In genomic region chr20:754904-755303, GRCh38 we compare ENCODE assay signal across 18 cellular contexts. TPM values are rescaled to one million over a fixed set of nuclear protein-coding genes. Genes with fewer than 3 reads are reported as not detected.
A peak's percentile ranks its signal among the peaks of the same experiment; 100 is the strongest.
DNase-seq lines count a peak whose midpoint lies in the region; ATAC-seq, FAIRE-seq and TF ChIP-seq lines count a peak whose summit lies in the region.
"Had no signal": no experiment of that assay in that cellular context is flagged by ENCODE, and none has a peak within 500 bp of the region (broad histone marks: within the 10 kb centered on the region; RNA-seq: fewer than 3 reads in every experiment).

No MANE protein-coding gene starts in this region.

- no peak overlapping the region for H2BK15ac ChIP-seq in H1 (ENCODE audit: low read length)

- H3K9me3 Mint-ChIP-seq in natural killer cell treated with Interleukin-12 subunit alpha and Interleukin-12 subunit beta and Interleukin-15 and Interleukin-18, amount 100 ng/mL, for 72 hours: no peaks in the 10 kb centered on the region
- H3K9me3 Mint-ChIP-seq in natural killer cell: no peaks in the 10 kb centered on the region
- H3K9me3 Mint-ChIP-seq: CD4-positive, alpha-beta T cell had no signal

- 70% methylated on average over 3 of the region's 3 CpGs; no CpG with 5 or more reads in 1 of the 2 experiments for WGBS in H1 (ENCODE audit: extremely low coverage in 1 of 2, insufficient coverage in 1 of 2, insufficient read length in 1 of 2, insufficient replicate concordance in 2 of 2, low coverage in 1 of 2, low lambda C conversion rate in 2 of 2, missing lambda C conversion rate in 1 of 2), 2 experiments

- TF ChIP-seq POLR2A in H1 (IDR thresholded peaks at IDR 0.05; ENCODE audit: control extremely low read depth in 1 of 2, low read depth in 2 of 2, low read length in 2 of 2): no peak
- no peak for TF ChIP-seq POLR2A in uterus (IDR thresholded peaks at IDR 0.05)

- H3K23me2 ChIP-seq in H1 (ENCODE audit: low read depth, low read length): no peaks in the 10 kb centered on the region

- H3K18ac ChIP-seq in H1 (ENCODE audit: extremely low read depth, low read length): no peak overlapping the region

- H3K56ac ChIP-seq in H1 (replicated peaks; ENCODE audit: insufficient read length, low read depth, low read length): no peak overlapping the region

- TF ChIP-seq RAD21 in H1 (IDR thresholded peaks at IDR 0.05 in 1 of 2, conservative IDR thresholded peaks at IDR 0.05 in 1 of 2; ENCODE audit: low read depth in 2 of 2, low read length in 2 of 2): no peak

- H3K9ac ChIP-seq in H1 (replicated peaks in 1 of 4; ENCODE audit: extremely low read depth in 1 of 4, low read depth in 3 of 4, low read length in 3 of 4): no peak overlapping the region

- H4K8ac ChIP-seq in H1 (ENCODE audit: extremely low read depth, insufficient read depth, low read length): no peak overlapping the region

- H3K36me3 ChIP-seq in H1 (ENCODE audit: control insufficient read depth in 2 of 4, insufficient read depth in 4 of 4, low read length in 3 of 4) (no peaks in the 10 kb centered on the region), uterus (no peaks in the 10 kb centered on the region)
- H3K36me3 ChIP-seq: HAP-1 had no signal

- no peak overlapping the region for H3K14ac ChIP-seq in H1 (ENCODE audit: insufficient read length)

- no peak overlapping the region for H3K4me3 Mint-ChIP-seq in natural killer cell treated with Interleukin-12 subunit alpha and Interleukin-12 subunit beta and Interleukin-15 and Interleukin-18, amount 100 ng/mL, for 72 hours
- no peak overlapping the region for H3K4me3 Mint-ChIP-seq in natural killer cell
- H3K4me3 Mint-ChIP-seq: CD4-positive, alpha-beta T cell had no signal

- H3K27me3 ChIP-seq in H1 (replicated peaks in 1 of 4; ENCODE audit: control insufficient read depth in 3 of 4, extremely low read depth in 1 of 4, insufficient read depth in 3 of 4, low read length in 3 of 4): no peaks in the 10 kb centered on the region
- no peaks in the 10 kb centered on the region for H3K27me3 ChIP-seq in uterus

- peak; percentile 22 for DNase-seq in natural killer cell treated with Interleukin-12 subunit alpha and Interleukin-12 subunit beta and Interleukin-15 and Interleukin-18, amount 100 ng/mL, for 72 hours (ENCODE audit: low spot score)
- no peak for DNase-seq in natural killer cell
- DNase-seq in H1 (ENCODE audit: low read depth in 1 of 2, low spot score in 2 of 2): no peak
- no peak for DNase-seq in stimulated activated naive CD8-positive, alpha-beta T cell treated with anti-CD3 and anti-CD28 coated beads, Interleukin-15, Interleukin-2, amounts not matched to agents 100 U/mL and 50 U/mL, for 24 hours
- DNase-seq in uterus: no peak
- DNase-seq in hypothalamus (lab: John Stamatoyannopoulos, UW): no peak
- DNase-seq in NCI-H1092 treated with DMSO at 0.1 percent for 48 hours (lab: John Stamatoyannopoulos, UW): no peak
- DNase-seq: AML-193; Caco-2; CD4-positive, alpha-beta T cell had no signal

- no peak overlapping the region for H2BK20ac ChIP-seq in H1 (ENCODE audit: low read length)

- ATAC-seq in natural killer cell treated with Interleukin-12 subunit alpha and Interleukin-12 subunit beta and Interleukin-15 and Interleukin-18, amount 100 ng/mL, for 72 hours: no peak
- no peak for ATAC-seq in natural killer cell
- peak; percentile 71 for ATAC-seq in stimulated activated naive CD8-positive, alpha-beta T cell treated with anti-CD3 and anti-CD28 coated beads, Interleukin-15, Interleukin-2, amounts not matched to agents 100 U/mL and 50 U/mL, for 24 hours
- ATAC-seq: A549, HepG2 had no signal

- no peak overlapping the region for H4K91ac ChIP-seq in H1 (replicated peaks; ENCODE audit: insufficient read length, low read length)

- H3K27ac Mint-ChIP-seq in natural killer cell treated with Interleukin-12 subunit alpha and Interleukin-12 subunit beta and Interleukin-15 and Interleukin-18, amount 100 ng/mL, for 72 hours: no peak overlapping the region
- no peak overlapping the region for H3K27ac Mint-ChIP-seq in natural killer cell
- H3K27ac Mint-ChIP-seq: CD4-positive, alpha-beta T cell had no signal

- no peak overlapping the region for H3K23ac ChIP-seq in H1 (ENCODE audit: insufficient read length)

- CTCF ChIA-PET in H1 (lab: Charles Lee; ENCODE audit: partially characterized antibody): interaction anchor here (1.0 to 2.0 kb wide), 3 partner anchors 9 to 89 kb away, joined by 3 to 10 read pairs (median 3); no protein-coding TSS in a partner anchor

- H3K27me3 Mint-ChIP-seq in natural killer cell treated with Interleukin-12 subunit alpha and Interleukin-12 subunit beta and Interleukin-15 and Interleukin-18, amount 100 ng/mL, for 72 hours: peaks cover 8 to 10% of the 10 kb centered on the region in 2 donors
- peaks cover 7 to 12% of the 10 kb centered on the region in 2 donors for H3K27me3 Mint-ChIP-seq in natural killer cell (ENCODE audit: low read depth in 2 of 2)

- H4K20me1 ChIP-seq in H1 (replicated peaks in 1 of 2; ENCODE audit: control insufficient read depth in 1 of 2, insufficient read depth in 2 of 2, low read length in 2 of 2): no peaks in the 10 kb centered on the region

- no peak overlapping the region for H3K4me2 ChIP-seq in H1 (ENCODE audit: insufficient read depth in 1 of 2, low read depth in 2 of 2, low read length in 2 of 2)
- H3K4me2 ChIP-seq: A549 had no signal

- H3K36me3 Mint-ChIP-seq in natural killer cell treated with Interleukin-12 subunit alpha and Interleukin-12 subunit beta and Interleukin-15 and Interleukin-18, amount 100 ng/mL, for 72 hours: no peaks in the 10 kb centered on the region
- H3K36me3 Mint-ChIP-seq in natural killer cell: no peaks in the 10 kb centered on the region

- no peaks in the 10 kb centered on the region for H3K79me2 ChIP-seq in H1 (ENCODE audit: control insufficient read depth in 1 of 2, insufficient read depth in 2 of 2, low read length in 2 of 2)

- H3K4ac ChIP-seq in H1 (replicated peaks; ENCODE audit: insufficient read length, low read depth, low read length): no peak overlapping the region

- intact Hi-C loops in natural killer cell (cut with micrococcal nuclease) (no loop called here), uterus (cut with DNase I; ENCODE audit: low total_unique reads) (no loop called here)

- H4K5ac ChIP-seq in H1 (ENCODE audit: insufficient read length, low read depth, low read length): no peak overlapping the region

- no peak overlapping the region for H3K27ac ChIP-seq in H1 (ENCODE audit: low read depth, low read length)
- H3K27ac ChIP-seq in uterus: no peak overlapping the region
- H3K27ac ChIP-seq: A549 had no signal

- H3K4me3 ChIP-seq in H1 (ENCODE audit: extremely low read depth in 1 of 4, insufficient read depth in 2 of 4, low read depth in 3 of 4, low read length in 4 of 4): no peak overlapping the region
- H3K4me3 ChIP-seq in uterus: no peak overlapping the region
- H3K4me3 ChIP-seq: A549, HAP-1 had no signal

- H3K79me1 ChIP-seq in H1 (ENCODE audit: low read depth, low read length): no peaks in the 10 kb centered on the region

- 0 out of 2 replicates have a peak overlapping the region, but pooled peaks have one; percentile 29 for H2AFZ ChIP-seq in H1 (ENCODE audit: low read length)

- no peak for FAIRE-seq in H1 (lab: Jason Lieb, UNC)
- FAIRE-seq: A549, D721Med, G401.6, GM12891, GM19239, HepG2 had no signal

- TF ChIP-seq CTCF in natural killer cell (IDR thresholded peaks at IDR 0.05): no peak
- TF ChIP-seq CTCF in H1 (IDR thresholded peaks at IDR 0.05; ENCODE audit: control extremely low read depth in 1 of 3, insufficient read depth in 1 of 3, low read depth in 1 of 3, low read length in 3 of 3): no peak
- no peak for TF ChIP-seq CTCF in uterus (IDR thresholded peaks at IDR 0.05)

- H2BK12ac ChIP-seq in H1 (ENCODE audit: low read depth, low read length): no peak overlapping the region

- no peaks in the 10 kb centered on the region for H3K9me3 ChIP-seq in H1 (ENCODE audit: insufficient read depth in 2 of 2, low read depth in 1 of 2, low read length in 1 of 2)
- H3K9me3 ChIP-seq in uterus: no peaks in the 10 kb centered on the region
- H3K9me3 ChIP-seq: A549, Caco-2, HAP-1 had no signal

- TF ChIP-seq EP300 in H1 (IDR thresholded peaks at IDR 0.05; ENCODE audit: borderline replicate concordance in 1 of 2, low read depth in 2 of 2, low read length in 2 of 2): no peak

- no peak overlapping the region for H2AK5ac ChIP-seq in H1 (ENCODE audit: low read depth, low read length)

- POLR2A ChIA-PET in H1 (lab: Charles Lee; ENCODE audit: partially characterized antibody): no interaction called here

- no peaks in the 10 kb centered on the region; a peak in 1 of 7 replicates for H3K4me1 ChIP-seq in H1 (replicated peaks in 1 of 4; ENCODE audit: control insufficient read depth in 3 of 4, insufficient read depth in 4 of 4, low read length in 3 of 4)
- no peaks in the 10 kb centered on the region for H3K4me1 ChIP-seq in uterus
- H3K4me1 ChIP-seq: A549, Caco-2, HAP-1 had no signal

- H2BK5ac ChIP-seq in H1 (ENCODE audit: low read depth, low read length): no peak overlapping the region

- no peaks in the 10 kb centered on the region for H3K4me1 Mint-ChIP-seq in natural killer cell treated with Interleukin-12 subunit alpha and Interleukin-12 subunit beta and Interleukin-15 and Interleukin-18, amount 100 ng/mL, for 72 hours (ENCODE audit: low read depth in 2 of 2)
- H3K4me1 Mint-ChIP-seq in natural killer cell: no peaks in the 10 kb centered on the region

- H2BK120ac ChIP-seq in H1 (replicated peaks; ENCODE audit: low read depth, low read length): no peak overlapping the region

TF ChIP-seq in H1, 55 proteins besides CTCF, POLR2A, EP300 and RAD21:
- TF ChIP-seq MAFK (IDR thresholded peaks at IDR 0.05; ENCODE audit: low read depth, low read length) (no peak), SIRT6 (IDR thresholded peaks at IDR 0.05; ENCODE audit: low read length) (no peak)

RNA-seq across cellular contexts. Expression of gene SLC52A3, which starts 13.4 kb away (rescaled TPM):
- not detected for total RNA-seq in natural killer cell treated with Interleukin-12 subunit alpha and Interleukin-12 subunit beta and Interleukin-15 and Interleukin-18, amount 100 ng/mL, for 72 hours
- not detected for total RNA-seq in natural killer cell
- 3.9 and 4.2 TPM in 2 replicates for total RNA-seq in H1 (2021; fragmentation: NEBNext Ultra II Directional; extraction: Animal tissue kit (Norgen Biotek cat#: 25700))
- polyA plus RNA-seq in H1 (2011; rRNA removed): 2.3 and 4.2 TPM in 2 replicates
- polyA plus RNA-seq in H1 (2011; cell fraction: cytosol; rRNA removed): 1.8 TPM
- polyA plus RNA-seq in H1 (2011; cell fraction: nucleus; rRNA removed): 3.1 TPM
- 1.6 to 2.4 TPM (median 2.0 TPM) in 4 replicates for polyA plus RNA-seq in H1 (2012, experiment 1 of 2)
- 2.2 TPM for polyA plus RNA-seq in H1 (2012, experiment 2 of 2)
- 4.1 TPM for polyA plus RNA-seq in H1 (2013, experiment 1 of 2)
- polyA plus RNA-seq in H1 (2013, experiment 2 of 2): 4.2 TPM
- polyA minus RNA-seq in H1 (2011; rRNA and poly(A)+ RNA removed): 2.0 and 2.7 TPM in 2 replicates
- 2.1 TPM for polyA minus RNA-seq in H1 (2011; cell fraction: cytosol; rRNA and poly(A)+ RNA removed)
- polyA minus RNA-seq in H1 (2011; cell fraction: nucleus; rRNA and poly(A)+ RNA removed): 2.5 TPM
- 1 to 10 TPM in 3 of 4 donors, under 1 TPM in 1; 0.83 to 8.7 (median 1.5) TPM for total RNA-seq in uterus
- total RNA-seq: CD4-positive, alpha-beta T cell; HepG2 had no signal
- polyA plus RNA-seq: BJ had no signal
